In the genomic region with DNA sequence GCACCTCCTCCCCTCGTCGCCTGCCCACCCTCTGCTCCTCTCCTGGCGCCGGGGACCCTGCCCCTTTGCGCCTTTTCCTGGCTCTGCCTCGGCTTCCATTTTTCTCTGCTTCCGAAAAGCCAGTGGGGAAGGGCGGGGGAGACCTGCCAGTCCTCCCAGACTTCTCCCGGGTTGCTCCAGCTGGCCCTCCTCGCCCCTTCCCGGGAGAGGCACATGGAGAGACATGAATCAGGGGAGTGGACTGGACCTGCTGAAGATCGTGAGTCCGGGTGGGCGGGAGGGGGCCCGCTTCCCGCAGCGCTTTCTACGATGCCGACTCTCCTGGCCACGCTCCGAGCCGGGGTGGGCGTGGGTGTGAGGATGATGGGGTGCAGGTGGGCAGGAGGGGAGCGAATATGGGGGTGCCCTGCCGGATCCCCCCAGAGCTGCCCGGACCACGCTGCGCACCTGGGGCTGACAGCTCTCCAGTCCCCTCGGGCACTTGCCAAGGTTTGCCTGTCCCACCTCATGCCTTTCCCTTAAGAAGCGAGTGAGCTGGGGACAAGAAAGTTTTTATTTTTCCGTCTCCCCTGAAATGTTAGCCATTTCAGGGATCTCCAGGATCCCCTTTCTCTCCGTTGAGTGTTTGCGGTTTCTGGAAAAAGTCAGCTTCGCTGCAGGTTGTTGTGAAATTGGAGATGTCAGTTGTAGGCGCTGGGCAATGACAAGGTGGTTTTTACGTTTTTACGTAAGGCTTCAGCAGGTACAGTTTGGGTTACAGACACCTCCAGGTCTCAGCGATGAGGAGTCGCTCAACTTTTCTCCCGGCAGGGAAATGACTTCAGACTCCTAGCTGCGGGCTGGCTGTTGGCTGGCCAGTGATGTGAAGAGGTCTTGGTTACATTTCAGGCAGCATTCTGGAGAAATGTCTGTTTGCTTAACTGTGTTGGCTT, we compare ENCODE assay signal across 8 cellular contexts. TPM values are rescaled to one million over a fixed set of nuclear protein-coding genes. Genes with fewer than 3 reads are reported as not detected.
DNase-seq lines count a peak whose midpoint lies in the region; ATAC-seq, FAIRE-seq and TF ChIP-seq lines count a peak whose summit lies in the region.

No MANE protein-coding gene starts in this region.

- TF ChIP-seq CTCF in Peyer's patch (IDR thresholded peaks at IDR 0.05) (no peak), glutamatergic neuron (IDR thresholded peaks at IDR 0.05; ENCODE audit: partially characterized antibody, unreplicated experiment) (no peak), osteoblast (IDR thresholded peaks at IDR 0.05; ENCODE audit: extremely low read depth, low read depth, low read length) (no peak)

- peak overlapping the region; percentile 25 for H3K27ac Mint-ChIP-seq in glutamatergic neuron (ENCODE audit: unreplicated experiment)

- H4K20me1 ChIP-seq in BLaER1 = no peaks in the 10 kb centered on the region
- H4K20me1 ChIP-seq in osteoblast (ENCODE audit: insufficient read depth, low read length) = no peaks in the 10 kb centered on the region

- peaks cover 24% of the 10 kb centered on the region for H3K9me3 ChIP-seq in BLaER1
- H3K9me3 ChIP-seq in Peyer's patch = no peaks in the 10 kb centered on the region
- no peaks in the 10 kb centered on the region for H3K9me3 ChIP-seq in osteoblast (ENCODE audit: low read depth, low read length)

- TF ChIP-seq POLR2A in Peyer's patch (IDR thresholded peaks at IDR 0.05) = no peak

- H3K36me3 Mint-ChIP-seq in glutamatergic neuron (ENCODE audit: unreplicated experiment) = no peaks in the 10 kb centered on the region

- DNase-seq in Peyer's patch (peak in 1 of 3 donors; percentile 46), glutamatergic neuron (no peak), osteoblast (ENCODE audit: insufficient read length, low spot score, missing footprints) (peak; percentile 88), NCI-H2081 (lab: John Stamatoyannopoulos, UW) (no peak), RCC 7860 (ENCODE audit: low spot score) (no peak)
- no peak for DNase-seq in stimulated activated CD4-positive, alpha-beta T cell treated with anti-CD3 and anti-CD28 coated beads, Interleukin-4, amount 100 ng/mL, for 1 hour

- H3K27me3 ChIP-seq in BLaER1 = peaks cover 35% of the 10 kb centered on the region
- no peaks in the 10 kb centered on the region for H3K27me3 ChIP-seq in Peyer's patch
- H3K27me3 ChIP-seq in osteoblast (ENCODE audit: insufficient read depth, low read length) = peaks cover 51% of the 10 kb centered on the region

- peak overlapping the region; percentile 34; the same call in 1 of the 2 replicates for H3K4me2 ChIP-seq in BLaER1
- peak overlapping the region; percentile 76 for H3K4me2 ChIP-seq in osteoblast (ENCODE audit: insufficient read depth, low read length)

- H3K27me3 Mint-ChIP-seq in glutamatergic neuron (ENCODE audit: unreplicated experiment) = peaks cover 8% of the 10 kb centered on the region

- FAIRE-seq in RCC 7860 (lab: Jason Lieb, UNC) = no peak

- H3K4me1 Mint-ChIP-seq in glutamatergic neuron (ENCODE audit: low read depth, unreplicated experiment) = peaks cover 13% of the 10 kb centered on the region

- H3K4me3 ChIP-seq in BLaER1 (peak overlapping the region; percentile 48), Peyer's patch (peak overlapping the region; percentile 36 to 73 (median 56)), osteoblast (ENCODE audit: insufficient read depth, low read length) (peak overlapping the region; percentile 66)

- H3K4me3 Mint-ChIP-seq in glutamatergic neuron (ENCODE audit: unreplicated experiment) = peak overlapping the region; percentile 83

- peak overlapping the region; percentile 29 for H2AFZ ChIP-seq in osteoblast (ENCODE audit: low read length)

- H3K9ac ChIP-seq in BLaER1 = no peak overlapping the region

- no peaks in the 10 kb centered on the region for H3K79me2 ChIP-seq in osteoblast (ENCODE audit: insufficient read depth, low read length)

- H3K36me3 ChIP-seq in BLaER1 (no peaks in the 10 kb centered on the region), Peyer's patch (no peaks in the 10 kb centered on the region), osteoblast (ENCODE audit: insufficient read depth, low read length) (no peaks in the 10 kb centered on the region)

- H3K9me3 Mint-ChIP-seq in glutamatergic neuron (ENCODE audit: unreplicated experiment) = no peaks in the 10 kb centered on the region

- no peak overlapping the region for H3K27ac ChIP-seq in BLaER1
- H3K27ac ChIP-seq in Peyer's patch = peak overlapping the region; percentile 36 to 85 (median 62)
- H3K27ac ChIP-seq in osteoblast (ENCODE audit: low read depth, low read length) = no peak overlapping the region

- H3K4me1 ChIP-seq in BLaER1 (peaks cover 9% of the 10 kb centered on the region), Peyer's patch (peaks cover 0 to 9% (median 0%) of the 10 kb centered on the region in 4 donors), osteoblast (ENCODE audit: insufficient read depth, low read length) (peaks cover 4% of the 10 kb centered on the region)

- no peak for ATAC-seq in HG03342 (IDR thresholded peaks at IDR 0.05; ENCODE audit: unreplicated experiment)

RNA-seq across cellular contexts. Expression of a gene that starts 1.0 kb away (rescaled TPM):
- 10 to 100 TPM; 35.4 to 80.8 (median 48.2) TPM for total RNA-seq in Peyer's patch
- total RNA-seq in glutamatergic neuron (ENCODE audit: unreplicated experiment) = 3.2 TPM
- under 0.01 and 0.88 TPM in 2 replicates for total RNA-seq in osteoblast

Comparison
In these comparisons a context has a peak if more than half of its experiments do, and no peak if none do; other contexts are left out.
1. H3K27ac ChIP-seq: peak in Peyer's patch (4 of 4); none in BLaER1 (single experiment) and osteoblast (single experiment).
2. Peak in every context shown above with its lines, with median percentiles within 50 percentile points of each other: H3K4me3 ChIP-seq.